ENCODE assay signal across 30 cellular contexts in genomic region chr6:147231589-147231988, GRCh38.
"Had no signal": no experiment of that assay in that cellular context is flagged by ENCODE, and none has a peak within 500 bp of the region (broad histone marks: within the 10 kb centered on the region; RNA-seq: fewer than 3 reads in every experiment).

No MANE protein-coding gene starts in this region.

- H3K4me3 ChIP-seq: adrenal gland, body of pancreas, esophagus muscularis mucosa, gastroesophageal sphincter, heart right ventricle had no signal

- H3K4me1 ChIP-seq: adrenal gland, esophagus muscularis mucosa, gastroesophageal sphincter had no signal

- H3K9me3 ChIP-seq: adrenal gland, body of pancreas, esophagus muscularis mucosa, gastroesophageal sphincter, heart right ventricle had no signal

- H3K27ac ChIP-seq: adrenal gland, body of pancreas, esophagus muscularis mucosa, foreskin keratinocyte, gastroesophageal sphincter, heart right ventricle had no signal

- ATAC-seq: activated CD4-positive, alpha-beta T cell treated with anti-CD3 and anti-CD28 coated beads for 36 hours; activated CD8-positive, alpha-beta memory T cell treated with anti-CD3 and anti-CD28 coated beads, Interleukin-2, amount 10 ng/mL, durations not matched to agents 7 days and 5 days; activated CD8-positive, alpha-beta T cell treated with anti-CD3 and anti-CD28 coated beads, Interleukin-2, amount 10 ng/mL, durations not matched to agents 7 days and 5 days; activated naive CD8-positive, alpha-beta T cell treated with anti-CD3 and anti-CD28 coated beads, Interleukin-2, amount 50 U/mL, for 24 hours; body of pancreas; effector memory CD8-positive, alpha-beta T cell; foreskin keratinocyte; gastroesophageal sphincter; heart right ventricle had no signal

- DNase-seq: activated CD4-positive, alpha-beta memory T cell treated with anti-CD3 and anti-CD28 coated beads for 36 hours; activated CD4-positive, alpha-beta T cell treated with anti-CD3 and anti-CD28 coated beads for 36 hours; activated CD4-positive, alpha-beta T cell treated with anti-CD3 and anti-CD28 coated beads, Interleukin-2, amount 10 ng/mL, durations not matched to agents 24 days and 14 days; activated CD4-positive, CD25-positive, alpha-beta regulatory T cell; activated CD4-positive, CD25-positive, alpha-beta regulatory T cell treated with anti-CD3 and anti-CD28 coated beads, Interleukin-2, amount 50 U/mL, for 72 hours; activated CD8-positive, alpha-beta memory T cell treated with anti-CD3 and anti-CD28 coated beads, Interleukin-2, amount 10 ng/mL, durations not matched to agents 7 days and 5 days; activated CD8-positive, alpha-beta memory T cell treated with anti-CD3 and anti-CD28 coated beads, Interleukin-2, amount 50 U/mL, for 4 hours; activated CD8-positive, alpha-beta T cell treated with anti-CD3 and anti-CD28 coated beads, Interleukin-2, amount 10 ng/mL, durations not matched to agents 7 days and 5 days; activated effector memory CD4-positive, alpha-beta T cell treated with anti-CD3 and anti-CD28 coated beads, Interleukin-2, amount 50 U/mL, for 16 hours; activated naive CD4-positive, alpha-beta T cell treated with anti-CD3 and anti-CD28 coated beads for 36 hours; activated naive CD8-positive, alpha-beta T cell treated with anti-CD3 and anti-CD28 coated beads for 36 hours; activated naive CD8-positive, alpha-beta T cell treated with anti-CD3 and anti-CD28 coated beads, Interleukin-2, amount 50 U/mL, for 24 hours; activated T-cell treated with anti-CD3 and anti-CD28 coated beads, Interleukin-2, amount 50 U/mL, for 1 hour; activated T-cell treated with anti-CD3 and anti-CD28 coated beads, Interleukin-2, amount 50 U/mL, for 48 hours; adrenal gland; amygdala; aorta; body of pancreas; caudate nucleus; cortex of kidney; dermis blood vessel endothelial cell; effector CD4-positive, alpha-beta T cell; effector memory CD8-positive, alpha-beta T cell; erythroblast; foreskin keratinocyte; heart right ventricle; T-helper 2 cell had no signal

- FAIRE-seq: colon had no signal

- H3K36me3 ChIP-seq: adrenal gland, esophagus muscularis mucosa, gastroesophageal sphincter had no signal

- H3K27me3 ChIP-seq: adrenal gland, body of pancreas, esophagus muscularis mucosa, foreskin keratinocyte, gastroesophageal sphincter, heart right ventricle had no signal
